In genomic region chr22:40411506-40411861, GRCh38 we compare ENCODE assay signal across 1 cellular context.
TF ChIP-seq lines count a peak whose summit lies in the region.

No MANE protein-coding gene starts in this region.

TF ChIP-seq in SK-N-SH, 30 proteins besides CTCF, POLR2A, EP300 and RAD21 (continued from another document):
- no peak for TF ChIP-seq MEF2A (IDR thresholded peaks at IDR 0.05; ENCODE audit: borderline replicate concordance, low read depth)
- no peak for TF ChIP-seq POLR2AphosphoS5 (IDR thresholded peaks at IDR 0.05; ENCODE audit: low read depth, low read length)
- no peak for TF ChIP-seq TCF12 (IDR thresholded peaks at IDR 0.05)
